ENCODE assay signal across 9 cellular contexts in genomic region chr11:65382036-65382803, GRCh38. TPM values are rescaled to one million over a fixed set of nuclear protein-coding genes. Genes with fewer than 3 reads are reported as not detected.
DNase-seq lines count a peak whose midpoint lies in the region; ATAC-seq, FAIRE-seq and TF ChIP-seq lines count a peak whose summit lies in the region.
"Had no signal": no experiment of that assay in that cellular context is flagged by ENCODE, and none has a peak within 500 bp of the region (broad histone marks: within the 10 kb centered on the region; RNA-seq: fewer than 3 reads in every experiment).

Gene SLC25A45, minus strand, starts transcription at chr11:65382646. Its CDS starts 695 bp downstream, at chr11:65381951.

- peak within 1 kb of the TSS; percentile 88 for H3K27ac ChIP-seq in HepG2 (ENCODE audit: extremely low read length, insufficient read depth, low read length)

- TF ChIP-seq EP300 in HepG2 (IDR thresholded peaks at IDR 0.05; ENCODE audit: low read depth in 2 of 2, low read length in 2 of 2) (peak in 1 of 2 experiments; percentile 76; a peak in 2 of 4 replicates), HepG2 (CRISPR knock-in tag; IDR thresholded peaks at IDR 0.05; ENCODE audit: borderline replicate concordance) (peak; percentile 74)

- H3K4me1 Mint-ChIP-seq in CD14-positive monocyte = peaks cover 58% of the 10 kb centered on the region
- H3K4me1 Mint-ChIP-seq in activated CD4-positive, alpha-beta T cell treated with anti-CD3 and anti-CD28 coated beads for 36 hours = peaks cover 37% of the 10 kb centered on the region

- H3K9ac ChIP-seq in HepG2 (ENCODE audit: insufficient read depth, low read depth, low read length) = peak within 1 kb of the TSS; percentile 71

- FAIRE-seq in HepG2 (lab: Jason Lieb, UNC) = no peak

- no peaks in the 10 kb centered on the region; a peak in 1 of 5 replicates for H3K27me3 ChIP-seq in HepG2 (ENCODE audit: control insufficient read depth in 1 of 2, insufficient read depth in 2 of 2, low read length in 2 of 2)

- H2AFZ ChIP-seq in HepG2 (ENCODE audit: low read length) = no peak within 1 kb of the TSS

- H3K4me3 ChIP-seq in choroid plexus epithelial cell (ENCODE audit: low read depth, low read length) (peak within 1 kb of the TSS; percentile 48), HepG2 (replicated peaks in 1 of 3; ENCODE audit: insufficient read depth in 1 of 3, low read depth in 2 of 3, low read length in 3 of 3) (peak within 1 kb of the TSS; percentile 57 to 82 (median 65))

- intact Hi-C loops in CD14-positive monocyte (cut with micrococcal nuclease) = loop anchor here (2.0 to 5.0 kb wide), 3 partner anchors 35 to 125 kb away; no protein-coding TSS in a partner anchor
- intact Hi-C loops in activated CD4-positive, alpha-beta T cell treated with anti-CD3 and anti-CD28 coated beads for 36 hours (cut with DNase I, micrococcal nuclease) = loop anchor here (1.0 to 5.0 kb wide), 19 partner anchors 15 to 885 kb away; partner anchors contain the start of genes PCNX3 (in 2 of the 2), ZNRD2 (in 2 of the 2), FAM89B (in 1 of the 2) and RAB1B (in 1 of the 2)
- intact Hi-C loops in HepG2 (cut with micrococcal nuclease; ENCODE audit: unreplicated experiment) = loop anchor here (1.0 to 2.0 kb wide), 3 partner anchors 11 to 35 kb away; no protein-coding TSS in a partner anchor

- peak in 1 of 2 experiments; percentile 84; a peak in 2 of 4 replicates for TF ChIP-seq POLR2A in HepG2 (IDR thresholded peaks at IDR 0.05; ENCODE audit: insufficient read depth in 1 of 2, low read depth in 2 of 2, low read length in 2 of 2)

- H3K36me3 Mint-ChIP-seq in CD14-positive monocyte = peaks cover 3 to 5% of the 10 kb centered on the region in 2 donors
- H3K36me3 Mint-ChIP-seq in activated CD4-positive, alpha-beta T cell treated with anti-CD3 and anti-CD28 coated beads for 36 hours (ENCODE audit: low read depth) = no peaks in the 10 kb centered on the region

- WGBS in HepG2 (ENCODE audit: low lambda C conversion rate) = 0% methylated on average over 16 of the region's 27 CpGs

- peak; percentile 95 for TF ChIP-seq RAD21 in HepG2 (CRISPR knock-in tag; IDR thresholded peaks at IDR 0.05)

- peaks cover 0 to 3% (median 0%) of the 10 kb centered on the region in 7 donors for H3K9me3 Mint-ChIP-seq in CD14-positive monocyte
- H3K9me3 Mint-ChIP-seq in activated CD4-positive, alpha-beta T cell treated with anti-CD3 and anti-CD28 coated beads for 36 hours (ENCODE audit: low read depth) = no peaks in the 10 kb centered on the region

- H4K20me1 ChIP-seq in HepG2 (ENCODE audit: insufficient read depth, low read length) = no peaks in the 10 kb centered on the region

- H3K4me3 Mint-ChIP-seq in CD14-positive monocyte = peak within 1 kb of the TSS; percentile 89 to 94
- H3K4me3 Mint-ChIP-seq in activated CD4-positive, alpha-beta T cell treated with anti-CD3 and anti-CD28 coated beads for 36 hours = peak within 1 kb of the TSS; percentile 78

- peak within 1 kb of the TSS; percentile 95 for H3K4me2 ChIP-seq in HepG2 (ENCODE audit: low read depth, low read length)

- DNase-seq in CD14-positive monocyte (ENCODE audit: low spot score) (peak; percentile 96), NCI-H524 treated with DMSO at 0.1 percent for 48 hours (lab: John Stamatoyannopoulos, UW) (peak; percentile 64), choroid plexus epithelial cell (ENCODE audit: low read depth) (peak; percentile 98), HepG2 (ENCODE audit: low spot score) (peak; percentile 87)
- peak; percentile 97 for DNase-seq in activated CD4-positive, alpha-beta T cell treated with anti-CD3 and anti-CD28 coated beads for 36 hours
- peak; percentile 85 to 88 for DNase-seq in stimulated activated CD4-positive, alpha-beta T cell treated with anti-CD3 and anti-CD28 coated beads, Interleukin-2, amount 100 ng/mL, for 48 hours

- H3K36me3 ChIP-seq in HepG2 (replicated peaks in 1 of 2; ENCODE audit: control insufficient read depth in 1 of 2, insufficient read depth in 2 of 2, low read length in 2 of 2) = no peaks in the 10 kb centered on the region

- no peaks in the 10 kb centered on the region for H3K9me3 ChIP-seq in HepG2 (ENCODE audit: low read length)

- CTCF ChIA-PET in activated CD4-positive, alpha-beta T cell treated with anti-CD3 and anti-CD28 coated beads for 36 hours (lab: Charles Lee) = interaction anchor here (0.7 to 1.8 kb wide), 10 partner anchors 20 to 128 kb away, joined by 3 to 6 read pairs (median 4); no protein-coding TSS in a partner anchor
- CTCF ChIA-PET in HepG2 (lab: Yijun Ruan, JAX; ENCODE audit: low intra/inter-chr PET ratio, low total read pairs) = no interaction called here

- H3K79me2 ChIP-seq in HepG2 (ENCODE audit: insufficient read depth, low read length) = no peaks in the 10 kb centered on the region

- H3K4me1 ChIP-seq in HepG2 (ENCODE audit: insufficient read depth, low read length) = peaks cover 89% of the 10 kb centered on the region

- POLR2A ChIA-PET in activated CD4-positive, alpha-beta T cell treated with anti-CD3 and anti-CD28 coated beads for 36 hours (lab: Charles Lee) = interaction anchor here (0.6 to 3.0 kb wide), 9 partner anchors 36 to 231 kb away, joined by 3 to 25 read pairs (median 4); partner anchors contain the start of genes NEAT1 and POLA2
- POLR2A ChIA-PET in HepG2 (lab: Yijun Ruan, JAX) = interaction anchor here (0.7 to 16.8 kb wide), 11 partner anchors 11 to 128 kb away, joined by 3 to 433 read pairs (median 7); partner anchors contain the start of genes MALAT1 and NEAT1

- ATAC-seq in GM19328 (IDR thresholded peaks at IDR 0.05; ENCODE audit: unreplicated experiment) = peak; percentile 58
- peak; percentile 53 for ATAC-seq in HG03460 (IDR thresholded peaks at IDR 0.05; ENCODE audit: unreplicated experiment)
- ATAC-seq in activated CD4-positive, alpha-beta T cell treated with anti-CD3 and anti-CD28 coated beads for 36 hours = peak; percentile 84
- peak; percentile 80 for ATAC-seq in HepG2

- TF ChIP-seq CTCF in CD14-positive monocyte (IDR thresholded peaks at IDR 0.05) (peak; percentile 87), choroid plexus epithelial cell (conservative IDR thresholded peaks at IDR 0.05; ENCODE audit: low read depth, low read length) (peak; percentile 74), HepG2 (CRISPR knock-in tag; IDR thresholded peaks at IDR 0.05) (peak; percentile 94)

- in situ Hi-C loops in HepG2 (cut with HindIII; ENCODE audit: extremely low pct_ligation_motif_present, low pct_unique_long_range_greater_than_20kb) = loop anchor here (5.0 kb wide), 1 partner anchor 35 kb away; no protein-coding TSS in a partner anchor

- peaks cover 0 to 2% (median 0%) of the 10 kb centered on the region in 3 donors for H3K27me3 Mint-ChIP-seq in CD14-positive monocyte (ENCODE audit: low read depth in 3 of 3)
- H3K27me3 Mint-ChIP-seq in activated CD4-positive, alpha-beta T cell treated with anti-CD3 and anti-CD28 coated beads for 36 hours = no peaks in the 10 kb centered on the region

- peak within 1 kb of the TSS; percentile 99 to 100 (median 100) for H3K27ac Mint-ChIP-seq in CD14-positive monocyte
- peak within 1 kb of the TSS; percentile 97 for H3K27ac Mint-ChIP-seq in activated CD4-positive, alpha-beta T cell treated with anti-CD3 and anti-CD28 coated beads for 36 hours

- TSS peak; percentile 60 for BruUV-seq in HepG2 (replicated peaks; lab: Mats Ljungman, UMichigan)

TF ChIP-seq in HepG2, 621 proteins besides CTCF, POLR2A, EP300 and RAD21 (continues in another document):
- TF ChIP-seq KAT8 (CRISPR knock-in tag; IDR thresholded peaks at IDR 0.05) (peak; percentile 73; the same call in 1 of the 2 replicates), FLYWCH1 (CRISPR knock-in tag; IDR thresholded peaks at IDR 0.05) (no peak), ZNF33A (CRISPR knock-in tag; IDR thresholded peaks at IDR 0.05; ENCODE audit: borderline replicate concordance) (peak; percentile 62; the same call in 1 of the 2 replicates), POGZ (CRISPR knock-in tag; IDR thresholded peaks at IDR 0.05) (peak; percentile 74), ZBTB38 (CRISPR knock-in tag; IDR thresholded peaks at IDR 0.05) (peak; percentile 65; the same call in 1 of the 2 replicates), ZNF264 (CRISPR knock-in tag; IDR thresholded peaks at IDR 0.05) (no peak)
- TF ChIP-seq, protein P1, sequence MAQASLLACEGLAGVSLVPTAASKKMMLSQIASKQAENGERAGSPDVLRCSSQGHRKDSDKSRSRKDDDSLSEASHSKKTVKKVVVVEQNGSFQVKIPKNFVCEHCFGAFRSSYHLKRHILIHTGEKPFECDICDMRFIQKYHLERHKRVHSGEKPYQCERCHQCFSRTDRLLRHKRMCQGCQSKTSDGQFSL (CRISPR knock-in tag; IDR thresholded peaks at IDR 0.05) = no peak

RNA-seq across cellular contexts. Expression of gene SLC25A45, which starts in this region (rescaled TPM):
- polyA plus RNA-seq in CD14-positive monocyte (1 to 10 TPM; 3.7 to 4.1 TPM), HepG2 (2011; rRNA removed) (1.2 and 1.9 TPM in 2 replicates)
- 10 to 100 TPM; 13.2 to 14.3 TPM for total RNA-seq in activated CD4-positive, alpha-beta T cell treated with anti-CD3 and anti-CD28 coated beads for 36 hours
- 2.1 and 3.4 TPM in 2 replicates for total RNA-seq in HepG2 (2016; rRNA removed; fragmentation: Illumina TruSeq; extraction: Trizol)
- 0.79 and 1.0 TPM in 2 replicates for total RNA-seq in HepG2 (2016; cell fraction: cytosol; rRNA removed; fragmentation: Illumina TruSeq; extraction: Trizol; ENCODE audit: low read depth)
- 1.9 TPM in 2 replicates for total RNA-seq in HepG2 (2016; cell fraction: insoluble cytoplasmic fraction; rRNA removed; fragmentation: Illumina TruSeq; extraction: Trizol)
- total RNA-seq in HepG2 (2016; cell fraction: membrane; rRNA removed; fragmentation: Illumina TruSeq; extraction: Trizol) = 1.5 and 2.2 TPM in 2 replicates
- total RNA-seq in HepG2 (2016; cell fraction: nucleus; rRNA removed; fragmentation: Illumina TruSeq; extraction: Trizol) = 1.3 and 3.5 TPM in 2 replicates
- polyA plus RNA-seq in HepG2 (2011; cell fraction: cytosol; rRNA removed) = 0.95 and 0.99 TPM in 2 replicates
- polyA plus RNA-seq in HepG2 (2011; cell fraction: nucleus; rRNA removed) = 5.9 and 6.0 TPM in 2 replicates
- 2.0 and 4.1 TPM in 2 replicates for polyA plus RNA-seq in HepG2 (2012)
- polyA plus RNA-seq in HepG2 (2016; cell fraction: cytosol; fragmentation: Illumina TruSeq; extraction: Trizol; ENCODE audit: low read depth) = 0.45 and 0.70 TPM in 2 replicates
- polyA plus RNA-seq in HepG2 (2016; cell fraction: insoluble cytoplasmic fraction; fragmentation: Illumina TruSeq; extraction: Trizol; ENCODE audit: low read depth) = 1.3 and 1.6 TPM in 2 replicates
- polyA plus RNA-seq in HepG2 (2016; cell fraction: membrane; fragmentation: Illumina TruSeq; extraction: Trizol; ENCODE audit: low read depth) = 1.4 and 1.5 TPM in 2 replicates
- polyA plus RNA-seq in HepG2 (2016; cell fraction: nucleus; fragmentation: Illumina TruSeq; extraction: Trizol; ENCODE audit: insufficient read depth, low read depth) = 5.6 and 8.8 TPM in 2 replicates
- polyA minus RNA-seq in HepG2 (2011; rRNA and poly(A)+ RNA removed; ENCODE audit: low replicate concordance) = 1.9 and 7.2 TPM in 2 replicates
- 1.4 and 2.5 TPM in 2 replicates for polyA minus RNA-seq in HepG2 (2011; cell fraction: cytosol; rRNA and poly(A)+ RNA removed)
- polyA minus RNA-seq in HepG2 (2011; cell fraction: nucleus; rRNA and poly(A)+ RNA removed) = 1.4 and 2.4 TPM in 2 replicates
- polyA plus RNA-seq: neural cell had no signal

Comparison
In these comparisons a context has a peak if more than half of its experiments do, and no peak if none do; other contexts are left out.
1. Peak in every context shown above with its lines: DNase-seq, ATAC-seq, H3K4me3 ChIP-seq and H3K27ac ChIP-seq.